18 cellular contexts compared by ENCODE assay signal in the genomic region with DNA sequence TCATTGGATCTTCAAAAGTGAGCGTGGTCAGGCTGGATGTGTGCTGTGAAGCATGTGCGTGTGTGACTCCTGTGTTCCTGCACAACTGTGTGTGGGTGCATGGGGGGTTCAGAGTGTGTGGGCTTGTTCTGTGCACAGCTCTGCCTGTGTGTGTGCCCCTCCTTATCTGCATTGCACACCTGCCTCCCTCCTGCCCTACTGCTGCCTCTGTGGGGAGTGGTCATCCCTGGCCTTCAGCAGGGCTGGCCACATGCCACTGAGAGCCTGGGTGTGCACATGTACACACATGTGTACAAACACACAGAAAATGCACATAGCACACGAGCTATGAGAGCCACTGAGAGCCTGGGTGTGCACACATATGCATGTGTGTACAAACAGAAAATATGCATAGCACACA.
DNase-seq lines count a peak whose midpoint lies in the region; ATAC-seq, FAIRE-seq and TF ChIP-seq lines count a peak whose summit lies in the region.
"Had no signal": no experiment of that assay in that cellular context is flagged by ENCODE, and none has a peak within 500 bp of the region (broad histone marks: within the 10 kb centered on the region; RNA-seq: fewer than 3 reads in every experiment).

No MANE protein-coding gene starts in this region.

- H2AK5ac ChIP-seq in H1 (ENCODE audit: low read depth, low read length), result no peak overlapping the region

- no peaks in the 10 kb centered on the region for H3K4me1 ChIP-seq in H1 (replicated peaks in 1 of 4; ENCODE audit: control insufficient read depth in 3 of 4, insufficient read depth in 4 of 4, low read length in 3 of 4)
- no peaks in the 10 kb centered on the region for H3K4me1 ChIP-seq in testis
- H3K4me1 ChIP-seq in smooth muscle cell (ENCODE audit: low read depth), result no peaks in the 10 kb centered on the region
- H3K4me1 ChIP-seq: BLaER1 treated with 17β-estradiol and CSF1 and Interleukin-3, amounts not matched to agents 10 nM and 100 nM; HAP-1 had no signal

- H3K4me1 Mint-ChIP-seq in neural crest cell (peaks cover 31% of the 10 kb centered on the region), T-helper 17 cell (peaks cover 2% of the 10 kb centered on the region)
- H3K4me1 Mint-ChIP-seq: GM23338 had no signal

- peaks cover 0 to 8% of the 10 kb centered on the region in 2 experiments for H4K20me1 ChIP-seq in H1 (replicated peaks in 1 of 2; ENCODE audit: control insufficient read depth in 1 of 2, insufficient read depth in 2 of 2, low read length in 2 of 2)
- H4K20me1 ChIP-seq in smooth muscle cell (ENCODE audit: low read depth), result no peaks in the 10 kb centered on the region

- peak overlapping the region; percentile 63 for H3K27ac Mint-ChIP-seq in neural crest cell (ENCODE audit: unreplicated experiment)
- no peak overlapping the region for H3K27ac Mint-ChIP-seq in T-helper 17 cell
- H3K27ac Mint-ChIP-seq: CD4-positive, CD25-positive, alpha-beta regulatory T cell; GM23338 had no signal

- H3K14ac ChIP-seq in H1 (ENCODE audit: insufficient read length), result no peak overlapping the region

- no peak overlapping the region for H3K4me3 Mint-ChIP-seq in neural crest cell
- H3K4me3 Mint-ChIP-seq in T-helper 17 cell, result no peak overlapping the region
- H3K4me3 Mint-ChIP-seq: CD4-positive, CD25-positive, alpha-beta regulatory T cell; GM23338 had no signal

- H3K18ac ChIP-seq in H1 (ENCODE audit: extremely low read depth, low read length), result no peak overlapping the region

- WGBS in H1 (ENCODE audit: extremely low coverage in 1 of 2, insufficient coverage in 1 of 2, insufficient read length in 1 of 2, insufficient replicate concordance in 2 of 2, low coverage in 1 of 2, low lambda C conversion rate in 2 of 2, missing lambda C conversion rate in 1 of 2), 2 experiments, result 83% methylated on average over 3 of the region's 3 CpGs; no CpG with 5 or more reads in 1 of the 2 experiments
- 93% methylated on average over 3 of the region's 3 CpGs; no CpG with 5 or more reads in 1 of the 2 donors for WGBS in testis, 2 donors
- WGBS in smooth muscle cell (ENCODE audit: low lambda C conversion rate), result 79% methylated on average over 3 of the region's 3 CpGs

- no peak overlapping the region for H2BK5ac ChIP-seq in H1 (ENCODE audit: low read depth, low read length)

- H3K9me3 ChIP-seq in H1 (ENCODE audit: insufficient read depth in 2 of 2, low read depth in 1 of 2, low read length in 1 of 2) (peaks cover 23 to 78% of the 10 kb centered on the region in 2 experiments), testis (no peaks in the 10 kb centered on the region), smooth muscle cell (replicated peaks; ENCODE audit: low read depth) (no peaks in the 10 kb centered on the region), T-helper 17 cell (ENCODE audit: control insufficient read depth, low read length, poor library complexity, severe bottlenecking) (no peaks in the 10 kb centered on the region)
- H3K9me3 ChIP-seq: BLaER1 treated with 17β-estradiol and CSF1 and Interleukin-3, amounts not matched to agents 10 nM and 100 nM; HAP-1 had no signal

- H3K4me2 ChIP-seq in H1 (ENCODE audit: insufficient read depth in 1 of 2, low read depth in 2 of 2, low read length in 2 of 2), result no peak overlapping the region
- H3K4me2 ChIP-seq in smooth muscle cell, result no peak overlapping the region
- H3K4me2 ChIP-seq: BLaER1 treated with 17β-estradiol and CSF1 and Interleukin-3, amounts not matched to agents 10 nM and 100 nM; GM23338 had no signal

- no peak overlapping the region for H4K91ac ChIP-seq in H1 (replicated peaks; ENCODE audit: insufficient read length, low read length)

- no peak for TF ChIP-seq CTCF in H1 (IDR thresholded peaks at IDR 0.05; ENCODE audit: control extremely low read depth in 1 of 3, insufficient read depth in 1 of 3, low read depth in 1 of 3, low read length in 3 of 3)
- TF ChIP-seq CTCF in neural crest cell (conservative IDR thresholded peaks at IDR 0.05), result no peak
- TF ChIP-seq CTCF in testis (IDR thresholded peaks at IDR 0.05), result no peak
- TF ChIP-seq CTCF in smooth muscle cell (IDR thresholded peaks at IDR 0.05; ENCODE audit: borderline replicate concordance, insufficient read depth, poor library complexity, severe bottlenecking), result no peak

- H3K9ac ChIP-seq in H1 (replicated peaks in 1 of 4; ENCODE audit: extremely low read depth in 1 of 4, low read depth in 3 of 4, low read length in 3 of 4), result no peak overlapping the region
- no peak overlapping the region for H3K9ac ChIP-seq in smooth muscle cell (ENCODE audit: low read depth)
- H3K9ac ChIP-seq: BLaER1 treated with 17β-estradiol and CSF1 and Interleukin-3, amounts not matched to agents 10 nM and 100 nM had no signal

- TF ChIP-seq RAD21 in H1 (IDR thresholded peaks at IDR 0.05 in 1 of 2, conservative IDR thresholded peaks at IDR 0.05 in 1 of 2; ENCODE audit: low read depth in 2 of 2, low read length in 2 of 2), result no peak

- FAIRE-seq in H1 (lab: Jason Lieb, UNC), result no peak
- FAIRE-seq: GM18507, HepG2, HTR-8/SVneo had no signal

- H2BK120ac ChIP-seq in H1 (replicated peaks; ENCODE audit: low read depth, low read length), result no peak overlapping the region

- TF ChIP-seq POLR2A in H1 (IDR thresholded peaks at IDR 0.05; ENCODE audit: control extremely low read depth in 1 of 2, low read depth in 2 of 2, low read length in 2 of 2) (no peak), testis (IDR thresholded peaks at IDR 0.05) (no peak)

- POLR2A ChIA-PET in H1 (lab: Charles Lee; ENCODE audit: partially characterized antibody), result no interaction called here

- H4K5ac ChIP-seq in H1 (ENCODE audit: insufficient read length, low read depth, low read length), result no peak overlapping the region

- CTCF ChIA-PET in H1 (lab: Charles Lee; ENCODE audit: partially characterized antibody), result no interaction called here

- H3K4ac ChIP-seq in H1 (replicated peaks; ENCODE audit: insufficient read length, low read depth, low read length), result no peak overlapping the region

- H3K27ac ChIP-seq in H1 (ENCODE audit: low read depth, low read length) (no peak overlapping the region), testis (no peak overlapping the region), smooth muscle cell (ENCODE audit: low read depth) (no peak overlapping the region)
- H3K27ac ChIP-seq: BLaER1 treated with 17β-estradiol and CSF1 and Interleukin-3, amounts not matched to agents 10 nM and 100 nM had no signal

- H3K36me3 ChIP-seq in H1 (ENCODE audit: control insufficient read depth in 2 of 4, insufficient read depth in 4 of 4, low read length in 3 of 4) (no peaks in the 10 kb centered on the region), testis (ENCODE audit: low read depth, missing control alignments) (no peaks in the 10 kb centered on the region), smooth muscle cell (ENCODE audit: low read depth) (no peaks in the 10 kb centered on the region)
- H3K36me3 ChIP-seq: BLaER1 treated with 17β-estradiol and CSF1 and Interleukin-3, amounts not matched to agents 10 nM and 100 nM; HAP-1 had no signal

- H3K27me3 ChIP-seq in H1 (replicated peaks in 1 of 4; ENCODE audit: control insufficient read depth in 3 of 4, extremely low read depth in 1 of 4, insufficient read depth in 3 of 4, low read length in 3 of 4), result no peaks in the 10 kb centered on the region
- no peaks in the 10 kb centered on the region for H3K27me3 ChIP-seq in testis
- H3K27me3 ChIP-seq in smooth muscle cell (ENCODE audit: low read depth), result no peaks in the 10 kb centered on the region
- H3K27me3 ChIP-seq: BLaER1 treated with 17β-estradiol and CSF1 and Interleukin-3, amounts not matched to agents 10 nM and 100 nM had no signal

- no peaks in the 10 kb centered on the region for H3K79me2 ChIP-seq in H1 (ENCODE audit: control insufficient read depth in 1 of 2, insufficient read depth in 2 of 2, low read length in 2 of 2)
- H3K79me2 ChIP-seq in smooth muscle cell (ENCODE audit: low read depth), result no peaks in the 10 kb centered on the region

- H3F3A ChIP-seq in smooth muscle cell (ENCODE audit: low read depth), result no peaks in the 10 kb centered on the region

- DNase-seq in activated effector memory CD4-positive, alpha-beta T cell treated with anti-CD3 and anti-CD28 coated beads, Interleukin-2, amount 50 U/mL, for 16 hours, result peak; percentile 24
- no peak for DNase-seq in activated effector memory CD4-positive, alpha-beta T cell treated with Interleukin-2 at 50 U/mL for 16 hours
- DNase-seq in H1 (ENCODE audit: low read depth in 1 of 2, low spot score in 2 of 2) (no peak), neural crest cell (ENCODE audit: low read depth, low spot score) (no peak), testis (peak; percentile 6), smooth muscle cell (lab: John Stamatoyannopoulos, UW; ENCODE audit: unreplicated experiment) (no peak), T-helper 17 cell (no peak)
- DNase-seq: ACHN; CD4-positive, CD25-positive, alpha-beta regulatory T cell; DMS53; GF-D8 had no signal

- H3K23me2 ChIP-seq in H1 (ENCODE audit: low read depth, low read length), result no peaks in the 10 kb centered on the region

- H2AFZ ChIP-seq in H1 (ENCODE audit: low read length), result no peak overlapping the region
- no peak overlapping the region for H2AFZ ChIP-seq in smooth muscle cell (ENCODE audit: low read depth)
- H2AFZ ChIP-seq: GM23338 had no signal

- no peaks in the 10 kb centered on the region for H3K27me3 Mint-ChIP-seq in neural crest cell (ENCODE audit: low read depth)
- peaks cover 60% of the 10 kb centered on the region for H3K27me3 Mint-ChIP-seq in T-helper 17 cell

- no peak for ATAC-seq in T-helper 17 cell
- no peak for ATAC-seq in HG03521 (IDR thresholded peaks at IDR 0.05; ENCODE audit: unreplicated experiment)
- ATAC-seq: GM23338 had no signal

- no peak overlapping the region for H2BK12ac ChIP-seq in H1 (ENCODE audit: low read depth, low read length)

- no peak overlapping the region for H2BK15ac ChIP-seq in H1 (ENCODE audit: low read length)

- no peaks in the 10 kb centered on the region for H3K9me3 Mint-ChIP-seq in neural crest cell
- H3K9me3 Mint-ChIP-seq: CD4-positive, CD25-positive, alpha-beta regulatory T cell; GM23338 had no signal

- H3K79me1 ChIP-seq in H1 (ENCODE audit: low read depth, low read length), result no peaks in the 10 kb centered on the region

- no peak overlapping the region for H3K23ac ChIP-seq in H1 (ENCODE audit: insufficient read length)

- H4K8ac ChIP-seq in H1 (ENCODE audit: extremely low read depth, insufficient read depth, low read length), result peak overlapping the region; percentile 68; the same call in 1 of the 2 replicates

- H3K4me3 ChIP-seq in H1 (ENCODE audit: extremely low read depth in 1 of 4, insufficient read depth in 2 of 4, low read depth in 3 of 4, low read length in 4 of 4), result no peak overlapping the region
- H3K4me3 ChIP-seq in testis, result no peak overlapping the region
- H3K4me3 ChIP-seq in smooth muscle cell, result no peak overlapping the region
- H3K4me3 ChIP-seq: BLaER1 treated with 17β-estradiol and CSF1 and Interleukin-3, amounts not matched to agents 10 nM and 100 nM; GM23338; HAP-1 had no signal

- intact Hi-C loops in testis (cut with DNase I; ENCODE audit: low total_unique reads), result no loop called here

- TF ChIP-seq EP300 in H1 (IDR thresholded peaks at IDR 0.05; ENCODE audit: borderline replicate concordance in 1 of 2, low read depth in 2 of 2, low read length in 2 of 2), result no peak

- H3K56ac ChIP-seq in H1 (replicated peaks; ENCODE audit: insufficient read length, low read depth, low read length), result no peak overlapping the region

- H3K36me3 Mint-ChIP-seq in neural crest cell (ENCODE audit: low read depth), result no peaks in the 10 kb centered on the region
- peaks cover 11% of the 10 kb centered on the region for H3K36me3 Mint-ChIP-seq in T-helper 17 cell (ENCODE audit: low read depth)
- H3K36me3 Mint-ChIP-seq: CD4-positive, CD25-positive, alpha-beta regulatory T cell had no signal

- no peak overlapping the region for H2BK20ac ChIP-seq in H1 (ENCODE audit: low read length)

Comparison
In these comparisons a context has a peak if more than half of its experiments do, and no peak if none do; other contexts are left out.
1. DNase-seq: peak in activated effector memory CD4-positive, alpha-beta T cell treated with anti-CD3 and anti-CD28 coated beads, Interleukin-2, amount 50 U/mL, for 16 hours (single experiment) and testis (single experiment); none in activated effector memory CD4-positive, alpha-beta T cell treated with Interleukin-2 at 50 U/mL for 16 hours (single experiment), H1 (0 of 2), neural crest cell (single experiment), smooth muscle cell (single experiment) and T-helper 17 cell (0 of 3).